Comparison of ENCODE assay signal across 22 cellular contexts in genomic region chr10:89236221-89236620, GRCh38. TPM values are rescaled to one million over a fixed set of nuclear protein-coding genes. Genes with fewer than 3 reads are reported as not detected.
A peak's percentile ranks its signal among the peaks of the same experiment; 100 is the strongest.
DNase-seq lines count a peak whose midpoint lies in the region; ATAC-seq, FAIRE-seq and TF ChIP-seq lines count a peak whose summit lies in the region.
"Had no signal": no experiment of that assay in that cellular context is flagged by ENCODE, and none has a peak within 500 bp of the region (broad histone marks: within the 10 kb centered on the region; RNA-seq: fewer than 3 reads in every experiment).

No MANE protein-coding gene starts in this region.

- peaks cover 8 to 21% of the 10 kb centered on the region in 2 experiments for H3K36me3 ChIP-seq in keratinocyte (ENCODE audit: control insufficient read depth in 2 of 2, extremely low read depth in 1 of 2, insufficient read depth in 2 of 2, low read length in 2 of 2)
- H3K36me3 ChIP-seq: SJSA1 had no signal

- peaks cover 3% of the 10 kb centered on the region for H3K4me1 ChIP-seq in keratinocyte (ENCODE audit: control insufficient read depth, extremely low read depth, insufficient read depth, low read length)
- H3K4me1 ChIP-seq: SJSA1 had no signal

- H3K79me2 ChIP-seq in keratinocyte (ENCODE audit: control insufficient read depth, insufficient read depth, low read length) = no peaks in the 10 kb centered on the region

- TF ChIP-seq CTCF in AG10803 (conservative IDR thresholded peaks at IDR 0.05; ENCODE audit: low read length) (no peak), dorsolateral prefrontal cortex (IDR thresholded peaks at IDR 0.05 in 54 of 56, conservative IDR thresholded peaks at IDR 0.05 in 2 of 56; ENCODE audit: low read depth in 1 of 56, partially characterized antibody in 56 of 56) (no peak), keratinocyte (optimal IDR thresholded peaks at IDR 0.05 in 1 of 3, IDR thresholded peaks at IDR 0.05 in 1 of 3, conservative IDR thresholded peaks at IDR 0.05 in 1 of 3; ENCODE audit: extremely low read depth in 1 of 3, insufficient read depth in 2 of 3, low read length in 3 of 3) (no peak), GM13976 (IDR thresholded peaks at IDR 0.05; ENCODE audit: borderline replicate concordance, control extremely low read depth, extremely low read depth, insufficient read depth, missing control alignments) (no peak)

- in situ Hi-C loops in GM13976 (cut with MboI; ENCODE audit: low sequenced_read_pairs, unreplicated experiment) = no loop called here

- no peak overlapping the region for H3K4me3 ChIP-seq in AG10803 (ENCODE audit: low read length)
- H3K4me3 ChIP-seq in dorsolateral prefrontal cortex = no peak overlapping the region
- H3K4me3 ChIP-seq in keratinocyte (ENCODE audit: control insufficient read depth in 2 of 3, extremely low read depth in 1 of 3, insufficient read depth in 2 of 3, low read depth in 1 of 3, low read length in 3 of 3) = no peak overlapping the region
- H3K4me3 ChIP-seq: SJSA1 had no signal

- H2AFZ ChIP-seq in keratinocyte (ENCODE audit: control insufficient read depth, low read length) = no peak overlapping the region

- no peak overlapping the region for H3K9ac ChIP-seq in keratinocyte (ENCODE audit: control insufficient read depth, extremely low read depth, insufficient read depth, low read length)

- DNase-seq in AG10803 (ENCODE audit: low read depth) (peak; percentile 95), GM19239 (ENCODE audit: insufficient read length, low spot score) (no peak), dorsolateral prefrontal cortex (no peak), keratinocyte (ENCODE audit: low read depth, low spot score) (no peak), GM13976 (ENCODE audit: low spot score) (no peak), NCI-H69 (lab: John Stamatoyannopoulos, UW) (no peak), DMS53 (lab: John Stamatoyannopoulos, UW) (no peak)
- DNase-seq: CD4-positive, alpha-beta memory T cell; DMS79; H7; Kasumi-1; MM.1S; NCI-H1092 treated with DMSO at 0.1 percent for 48 hours; NCI-H2081 treated with DMSO at 0.1 percent for 48 hours; NCI-H2227 treated with DMSO at 0.1 percent for 48 hours; NCI-H524 had no signal

- dilution Hi-C loops in keratinocyte (cut with MboI; ENCODE audit: extremely low pct_ligation_motif_present, low sequenced_read_pairs) = no loop called here

- peak overlapping the region in 49 of 59 donors; percentile 16 to 98 (median 93) for H3K27ac ChIP-seq in dorsolateral prefrontal cortex
- no peak overlapping the region for H3K27ac ChIP-seq in keratinocyte (ENCODE audit: control insufficient read depth, insufficient read depth, low read length)
- H3K27ac ChIP-seq: SJSA1 had no signal

- ATAC-seq in GM21423 (IDR thresholded peaks at IDR 0.05; ENCODE audit: unreplicated experiment) = no peak

- no peaks in the 10 kb centered on the region for H3K27me3 ChIP-seq in dorsolateral prefrontal cortex
- no peaks in the 10 kb centered on the region for H3K27me3 ChIP-seq in keratinocyte (ENCODE audit: control insufficient read depth, extremely low read depth, insufficient read depth, low read length)
- H3K27me3 ChIP-seq: SJSA1 had no signal

- intact Hi-C loops in dorsolateral prefrontal cortex (cut with DNase I) = no loop called here

- H3K9me1 ChIP-seq in keratinocyte (ENCODE audit: control insufficient read depth, extremely low read depth, insufficient read depth, low read length) = no peaks in the 10 kb centered on the region

- no peak overlapping the region for H3K4me2 ChIP-seq in keratinocyte (ENCODE audit: control insufficient read depth, extremely low read depth, insufficient read depth, low read depth, low read length)

- FAIRE-seq in GM19239 (lab: Jason Lieb, UNC) = peak; percentile 40
- FAIRE-seq in keratinocyte (lab: Jason Lieb, UNC) = peak; percentile 57
- FAIRE-seq: GM12891 had no signal

- no peaks in the 10 kb centered on the region for H4K20me1 ChIP-seq in keratinocyte (ENCODE audit: control insufficient read depth, extremely low read depth, insufficient read depth, low read length)

- no peaks in the 10 kb centered on the region for H3K9me3 ChIP-seq in keratinocyte (ENCODE audit: control insufficient read depth, low read depth, low read length)
- H3K9me3 ChIP-seq: SJSA1 had no signal

RNA-seq across cellular contexts. Expression of gene LIPA, which starts 15.4 kb away (rescaled TPM):
- total RNA-seq in dorsolateral prefrontal cortex = 100 to 1,000 TPM in 33 of 120 experiments, 10 to 100 TPM in 87; 39.5 to 269 (median 82.3) TPM
- 105 to 157 TPM (median 156 TPM) in 3 replicates for polyA plus RNA-seq in keratinocyte
- 38.8 TPM for polyA plus RNA-seq in keratinocyte (2011; ENCODE audit: low read depth)
- polyA plus RNA-seq in keratinocyte (2011; cell fraction: cytosol; rRNA removed) = 54.5 and 117 TPM in 2 replicates
- polyA plus RNA-seq in keratinocyte (2011; cell fraction: nucleus; rRNA removed) = 281 and 301 TPM in 2 replicates
- polyA plus RNA-seq in keratinocyte (2012; ENCODE audit: low replicate concordance) = 26.2 and 87.7 TPM in 2 replicates
- 45.2 to 155 TPM (median 148 TPM) in 3 replicates for polyA minus RNA-seq in keratinocyte
- 60.0 TPM for polyA minus RNA-seq in keratinocyte (2011; cell fraction: cytosol; rRNA and poly(A)+ RNA removed)
- polyA minus RNA-seq in keratinocyte (2011; cell fraction: nucleus; rRNA and poly(A)+ RNA removed) = 225 and 412 TPM in 2 replicates

RNA-seq across cellular contexts. Expression of gene CH25H, which starts 29.1 kb away (rescaled TPM):
- 1 to 10 TPM in 108 of 120 experiments, under 1 TPM in 12; 0.35 to 8.8 (median 2.3) TPM for total RNA-seq in dorsolateral prefrontal cortex
- polyA plus RNA-seq in keratinocyte = 0.05 to 0.37 TPM in 2 of 3 replicates, not detected in the other
- polyA plus RNA-seq in keratinocyte (2011; ENCODE audit: low read depth) = 0.15 TPM
- 0.04 TPM in 1 of 2 replicates, not detected in the other for polyA plus RNA-seq in keratinocyte (2011; cell fraction: cytosol; rRNA removed)
- polyA plus RNA-seq in keratinocyte (2011; cell fraction: nucleus; rRNA removed) = 0.49 and 0.52 TPM in 2 replicates
- 0.83 TPM in 1 of 2 replicates, not detected in the other for polyA plus RNA-seq in keratinocyte (2012; ENCODE audit: low replicate concordance)
- 0.23 to 0.99 TPM (median 0.43 TPM) in 3 replicates for polyA minus RNA-seq in keratinocyte
- not detected for polyA minus RNA-seq in keratinocyte (2011; cell fraction: cytosol; rRNA and poly(A)+ RNA removed)
- polyA minus RNA-seq in keratinocyte (2011; cell fraction: nucleus; rRNA and poly(A)+ RNA removed) = 0.21 and 0.54 TPM in 2 replicates
- total RNA-seq: CD4-positive, alpha-beta memory T cell; G401; H7; HT1080 had no signal
- polyA plus RNA-seq: IgD-negative memory B cell had no signal
